8 cellular contexts compared by ENCODE assay signal in genomic region chr9:34458013-34458966, GRCh38. TPM values are rescaled to one million over a fixed set of nuclear protein-coding genes. Genes with fewer than 3 reads are reported as not detected.
A peak's percentile ranks its signal among the peaks of the same experiment; 100 is the strongest.
DNase-seq lines count a peak whose midpoint lies in the region; ATAC-seq, FAIRE-seq and TF ChIP-seq lines count a peak whose summit lies in the region.

DNAI1 (plus strand) TSS chr9:34458805; CDS start chr9:34459006, 201 bp downstream.
A gene with protein sequence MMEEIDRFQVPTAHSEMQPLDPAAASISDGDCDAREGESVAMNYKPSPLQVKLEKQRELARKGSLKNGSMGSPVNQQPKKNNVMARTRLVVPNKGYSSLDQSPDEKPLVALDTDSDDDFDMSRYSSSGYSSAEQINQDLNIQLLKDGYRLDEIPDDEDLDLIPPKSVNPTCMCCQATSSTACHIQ (minus strand): TSS chr9:34458570. CDS start chr9:34458263, 307 bp downstream.

- peaks cover 22% of the 10 kb centered on the region for H3K4me1 ChIP-seq in CD4-positive, CD25-positive, alpha-beta regulatory T cell (ENCODE audit: control insufficient read depth, insufficient read depth, low read length, poor library complexity, severe bottlenecking)
- H3K4me1 ChIP-seq in HepG2 (ENCODE audit: insufficient read depth, low read length): peaks cover 22% of the 10 kb centered on the region

- DNase-seq in CD4-positive, CD25-positive, alpha-beta regulatory T cell: peak; percentile 98 to 99 (median 98)
- DNase-seq in NCI-H774 (lab: John Stamatoyannopoulos, UW) (peak; percentile 98), dermis blood vessel endothelial cell (peak; percentile 99), HepG2 (ENCODE audit: low spot score) (peak; percentile 94)
- DNase-seq in activated CD4-positive, alpha-beta T cell treated with anti-CD3 and anti-CD28 coated beads, Interleukin-2, amount 50 U/mL, for 48 hours: peak; percentile 98 to 99
- peak; percentile 99 for DNase-seq in stimulated activated CD4-positive, alpha-beta T cell treated with anti-CD3 and anti-CD28 coated beads, Interleukin-2, amount 100 ng/mL, for 48 hours

- peak; percentile 83 for FAIRE-seq in HepG2 (lab: Jason Lieb, UNC)

- peaks cover 2% of the 10 kb centered on the region for H3K79me2 ChIP-seq in HepG2 (ENCODE audit: insufficient read depth, low read length)

- peaks cover 5% of the 10 kb centered on the region for H3K27me3 ChIP-seq in CD4-positive, CD25-positive, alpha-beta regulatory T cell (ENCODE audit: control insufficient read depth, insufficient read depth, low read length)
- H3K27me3 ChIP-seq in HepG2 (ENCODE audit: control insufficient read depth in 1 of 2, insufficient read depth in 2 of 2, low read length in 2 of 2): no peaks in the 10 kb centered on the region; a peak in 1 of 5 replicates

- no peak within 1 kb of the TSS for H3K27ac ChIP-seq in CD4-positive, CD25-positive, alpha-beta regulatory T cell (ENCODE audit: insufficient read depth, low read length, poor library complexity, severe bottlenecking)
- no peak within 1 kb of the TSS for H3K27ac ChIP-seq in HepG2 (ENCODE audit: extremely low read length, insufficient read depth, low read length)

- H3K9ac ChIP-seq in HepG2 (ENCODE audit: insufficient read depth, low read depth, low read length): peak within 1 kb of the TSS; percentile 72

- H4K20me1 ChIP-seq in HepG2 (ENCODE audit: insufficient read depth, low read length): 0 out of 2 replicates have a peak, but pooled peaks cover 2% of the 10 kb centered on the region

- intact Hi-C loops in HepG2 (cut with micrococcal nuclease; ENCODE audit: unreplicated experiment): no loop called here

- TF ChIP-seq CTCF in HepG2 (CRISPR knock-in tag; IDR thresholded peaks at IDR 0.05): no peak

- peak; percentile 69 to 81 for TF ChIP-seq POLR2A in HepG2 (IDR thresholded peaks at IDR 0.05; ENCODE audit: insufficient read depth in 1 of 2, low read depth in 2 of 2, low read length in 2 of 2)

- H3K27me3 Mint-ChIP-seq in CD4-positive, CD25-positive, alpha-beta regulatory T cell: peaks cover 30% of the 10 kb centered on the region

- H2AFZ ChIP-seq in HepG2 (ENCODE audit: low read length): peak within 1 kb of the TSS; percentile 42

- CTCF ChIA-PET in HepG2 (lab: Yijun Ruan, JAX; ENCODE audit: low intra/inter-chr PET ratio, low total read pairs): no interaction called here

- H3K36me3 Mint-ChIP-seq in CD4-positive, CD25-positive, alpha-beta regulatory T cell: no peaks in the 10 kb centered on the region

- H3K4me3 ChIP-seq in CD4-positive, CD25-positive, alpha-beta regulatory T cell (ENCODE audit: low read depth, low read length): peak within 1 kb of the TSS; percentile 78
- peak within 1 kb of the TSS; percentile 71 to 91 (median 80) for H3K4me3 ChIP-seq in HepG2 (replicated peaks in 1 of 3; ENCODE audit: insufficient read depth in 1 of 3, low read depth in 2 of 3, low read length in 3 of 3)

- ATAC-seq in CD4-positive, CD25-positive, alpha-beta regulatory T cell (ENCODE audit: low read depth in 2 of 2): peak; percentile 95 to 96
- ATAC-seq in GM19438 (IDR thresholded peaks at IDR 0.05; ENCODE audit: low read depth, unreplicated experiment) (peak; percentile 99), HG03571 (IDR thresholded peaks at IDR 0.05; ENCODE audit: unreplicated experiment) (peak; percentile 97), HepG2 (peak; percentile 97)

- in situ Hi-C loops in HepG2 (cut with HindIII; ENCODE audit: extremely low pct_ligation_motif_present, low pct_unique_long_range_greater_than_20kb): no loop called here

- POLR2A ChIA-PET in HepG2 (lab: Yijun Ruan, JAX): no interaction called here

- WGBS in HepG2 (ENCODE audit: low lambda C conversion rate): 2% methylated on average over 27 of the region's 94 CpGs

- TF ChIP-seq EP300 in HepG2 (IDR thresholded peaks at IDR 0.05; ENCODE audit: low read depth in 2 of 2, low read length in 2 of 2) (no peak), HepG2 (CRISPR knock-in tag; IDR thresholded peaks at IDR 0.05; ENCODE audit: borderline replicate concordance) (no peak)

- peak within 1 kb of the TSS; percentile 79 to 94 (median 86) for H3K27ac Mint-ChIP-seq in CD4-positive, CD25-positive, alpha-beta regulatory T cell

- H3K36me3 ChIP-seq in CD4-positive, CD25-positive, alpha-beta regulatory T cell (ENCODE audit: control insufficient read depth, insufficient read depth, low read length): no peaks in the 10 kb centered on the region
- no peaks in the 10 kb centered on the region for H3K36me3 ChIP-seq in HepG2 (replicated peaks in 1 of 2; ENCODE audit: control insufficient read depth in 1 of 2, insufficient read depth in 2 of 2, low read length in 2 of 2)

- H3K4me3 Mint-ChIP-seq in CD4-positive, CD25-positive, alpha-beta regulatory T cell: peak within 1 kb of the TSS; percentile 92 to 98 (median 94)

- H3K9me3 Mint-ChIP-seq in CD4-positive, CD25-positive, alpha-beta regulatory T cell: no peaks in the 10 kb centered on the region

- peaks cover 10 to 36% (median 22%) of the 10 kb centered on the region in 4 donors for H3K4me1 Mint-ChIP-seq in CD4-positive, CD25-positive, alpha-beta regulatory T cell

- no peak for TF ChIP-seq RAD21 in HepG2 (CRISPR knock-in tag; IDR thresholded peaks at IDR 0.05)

- peak within 1 kb of the TSS; percentile 91 for H3K4me2 ChIP-seq in HepG2 (ENCODE audit: low read depth, low read length)

- BruUV-seq in HepG2 (replicated peaks; lab: Mats Ljungman, UMichigan): no TSS peak

- H3K9me3 ChIP-seq in CD4-positive, CD25-positive, alpha-beta regulatory T cell (ENCODE audit: control insufficient read depth in 2 of 2, low read length in 2 of 2): no peaks in the 10 kb centered on the region
- H3K9me3 ChIP-seq in HepG2 (ENCODE audit: low read length): no peaks in the 10 kb centered on the region

TF ChIP-seq in HepG2, 621 proteins besides CTCF, POLR2A, EP300 and RAD21 (continues in another document):
- TF ChIP-seq ZNF563 (CRISPR knock-in tag; IDR thresholded peaks at IDR 0.05): no peak
- no peak for TF ChIP-seq ZNF788 (CRISPR knock-in tag; IDR thresholded peaks at IDR 0.05; ENCODE audit: borderline replicate concordance)
- no peak for TF ChIP-seq MEF2D (CRISPR knock-in tag; IDR thresholded peaks at IDR 0.05)
- TF ChIP-seq ZNF331 (CRISPR knock-in tag; IDR thresholded peaks at IDR 0.05): no peak
- no peak for TF ChIP-seq ZNF121 (CRISPR knock-in tag; IDR thresholded peaks at IDR 0.05)
- TF ChIP-seq CHD4 (IDR thresholded peaks at IDR 0.05; ENCODE audit: borderline replicate concordance, low read length): no peak

RNA-seq across cellular contexts. Expression of gene DNAI1, which starts in this region (rescaled TPM):
- total RNA-seq in CD4-positive, CD25-positive, alpha-beta regulatory T cell: not detected
- polyA plus RNA-seq in CD4-positive, CD25-positive, alpha-beta regulatory T cell: not detected
- total RNA-seq in dermis blood vessel endothelial cell (not detected in 2 replicates), HepG2 (2016; rRNA removed; fragmentation: Illumina TruSeq; extraction: Trizol) (not detected in 2 replicates)
- total RNA-seq in HepG2 (2016; cell fraction: cytosol; rRNA removed; fragmentation: Illumina TruSeq; extraction: Trizol; ENCODE audit: low read depth): not detected in 2 replicates
- total RNA-seq in HepG2 (2016; cell fraction: insoluble cytoplasmic fraction; rRNA removed; fragmentation: Illumina TruSeq; extraction: Trizol): not detected in 2 replicates
- total RNA-seq in HepG2 (2016; cell fraction: membrane; rRNA removed; fragmentation: Illumina TruSeq; extraction: Trizol): not detected in 2 replicates
- not detected in 2 replicates for total RNA-seq in HepG2 (2016; cell fraction: nucleus; rRNA removed; fragmentation: Illumina TruSeq; extraction: Trizol)
- not detected in 2 replicates for polyA plus RNA-seq in HepG2 (2011; rRNA removed)
- not detected in 2 replicates for polyA plus RNA-seq in HepG2 (2011; cell fraction: cytosol; rRNA removed)
- 0.09 TPM in 1 of 2 replicates, not detected in the other for polyA plus RNA-seq in HepG2 (2011; cell fraction: nucleus; rRNA removed)
- not detected in 2 replicates for polyA plus RNA-seq in HepG2 (2012)
- not detected in 2 replicates for polyA plus RNA-seq in HepG2 (2016; cell fraction: cytosol; fragmentation: Illumina TruSeq; extraction: Trizol; ENCODE audit: low read depth)
- polyA plus RNA-seq in HepG2 (2016; cell fraction: insoluble cytoplasmic fraction; fragmentation: Illumina TruSeq; extraction: Trizol; ENCODE audit: low read depth): not detected in 2 replicates
- polyA plus RNA-seq in HepG2 (2016; cell fraction: membrane; fragmentation: Illumina TruSeq; extraction: Trizol; ENCODE audit: low read depth): not detected in 2 replicates
- not detected in 2 replicates for polyA plus RNA-seq in HepG2 (2016; cell fraction: nucleus; fragmentation: Illumina TruSeq; extraction: Trizol; ENCODE audit: insufficient read depth, low read depth)
- 0.94 TPM in 1 of 2 replicates, not detected in the other for polyA minus RNA-seq in HepG2 (2011; rRNA and poly(A)+ RNA removed; ENCODE audit: low replicate concordance)
- not detected in 2 replicates for polyA minus RNA-seq in HepG2 (2011; cell fraction: cytosol; rRNA and poly(A)+ RNA removed)
- polyA minus RNA-seq in HepG2 (2011; cell fraction: nucleus; rRNA and poly(A)+ RNA removed): not detected in 2 replicates

RNA-seq across cellular contexts. Expression of the second gene that starts in this region (rescaled TPM):
- 16.9 TPM for total RNA-seq in CD4-positive, CD25-positive, alpha-beta regulatory T cell
- 1 to 10 TPM in 2 of 4 donors, under 1 TPM in 2; 0.70 to 1.3 (median 0.97) TPM for polyA plus RNA-seq in CD4-positive, CD25-positive, alpha-beta regulatory T cell
- total RNA-seq in dermis blood vessel endothelial cell (9.2 and 14.7 TPM in 2 replicates), HepG2 (2016; rRNA removed; fragmentation: Illumina TruSeq; extraction: Trizol) (3.7 and 3.9 TPM in 2 replicates)
- total RNA-seq in HepG2 (2016; cell fraction: cytosol; rRNA removed; fragmentation: Illumina TruSeq; extraction: Trizol; ENCODE audit: low read depth): 0.53 and 0.61 TPM in 2 replicates
- 3.0 and 4.0 TPM in 2 replicates for total RNA-seq in HepG2 (2016; cell fraction: insoluble cytoplasmic fraction; rRNA removed; fragmentation: Illumina TruSeq; extraction: Trizol)
- 2.0 and 2.3 TPM in 2 replicates for total RNA-seq in HepG2 (2016; cell fraction: membrane; rRNA removed; fragmentation: Illumina TruSeq; extraction: Trizol)
- 3.2 and 4.3 TPM in 2 replicates for total RNA-seq in HepG2 (2016; cell fraction: nucleus; rRNA removed; fragmentation: Illumina TruSeq; extraction: Trizol)
- polyA plus RNA-seq in HepG2 (2011; rRNA removed): 6.4 and 9.4 TPM in 2 replicates
- 3.7 TPM in 2 replicates for polyA plus RNA-seq in HepG2 (2011; cell fraction: cytosol; rRNA removed)
- 12.8 and 13.5 TPM in 2 replicates for polyA plus RNA-seq in HepG2 (2011; cell fraction: nucleus; rRNA removed)
- polyA plus RNA-seq in HepG2 (2012): 5.3 and 7.6 TPM in 2 replicates
- polyA plus RNA-seq in HepG2 (2016; cell fraction: cytosol; fragmentation: Illumina TruSeq; extraction: Trizol; ENCODE audit: low read depth): 0.29 and 0.57 TPM in 2 replicates
- 4.5 and 5.0 TPM in 2 replicates for polyA plus RNA-seq in HepG2 (2016; cell fraction: insoluble cytoplasmic fraction; fragmentation: Illumina TruSeq; extraction: Trizol; ENCODE audit: low read depth)
- 1.0 and 1.4 TPM in 2 replicates for polyA plus RNA-seq in HepG2 (2016; cell fraction: membrane; fragmentation: Illumina TruSeq; extraction: Trizol; ENCODE audit: low read depth)
- polyA plus RNA-seq in HepG2 (2016; cell fraction: nucleus; fragmentation: Illumina TruSeq; extraction: Trizol; ENCODE audit: insufficient read depth, low read depth): 9.8 TPM in 2 replicates
- polyA minus RNA-seq in HepG2 (2011; rRNA and poly(A)+ RNA removed; ENCODE audit: low replicate concordance): 4.3 and 4.8 TPM in 2 replicates
- 2.4 and 3.4 TPM in 2 replicates for polyA minus RNA-seq in HepG2 (2011; cell fraction: cytosol; rRNA and poly(A)+ RNA removed)
- 2.9 and 3.3 TPM in 2 replicates for polyA minus RNA-seq in HepG2 (2011; cell fraction: nucleus; rRNA and poly(A)+ RNA removed)
